Comparison of ENCODE assay signal across 8 cellular contexts in genomic region chr19:14030997-14031718, GRCh38. TPM values are rescaled to one million over a fixed set of nuclear protein-coding genes. Genes with fewer than 3 reads are reported as not detected.
A peak's percentile ranks its signal among the peaks of the same experiment; 100 is the strongest.
DNase-seq lines count a peak whose midpoint lies in the region; FAIRE-seq and TF ChIP-seq lines count a peak whose summit lies in the region.

No MANE protein-coding gene starts in this region.

- H3K4ac ChIP-seq in H1 (replicated peaks; ENCODE audit: insufficient read length, low read depth, low read length), result peak overlapping the region; percentile 84

- H2AK5ac ChIP-seq in H1 (ENCODE audit: low read depth, low read length), result no peak overlapping the region

- no peak for FAIRE-seq in H1 (lab: Jason Lieb, UNC)

- H3K79me1 ChIP-seq in H1 (ENCODE audit: low read depth, low read length), result no peaks in the 10 kb centered on the region

- H3K23me2 ChIP-seq in H1 (ENCODE audit: low read depth, low read length), result peaks cover 8% of the 10 kb centered on the region; the same call in 1 of the 2 replicates

- H2BK120ac ChIP-seq in H1 (replicated peaks; ENCODE audit: low read depth, low read length), result peak overlapping the region; percentile 72

- H3K9ac ChIP-seq in H1 (replicated peaks in 1 of 4; ENCODE audit: extremely low read depth in 1 of 4, low read depth in 3 of 4, low read length in 3 of 4), result peak overlapping the region in 1 of 4 experiments; percentile 70; a peak in 1 of 7 replicates

- H3K4me3 ChIP-seq in DOHH2 (ENCODE audit: low read length), result peak overlapping the region; percentile 81
- peak overlapping the region; percentile 88 for H3K4me3 ChIP-seq in PC-9
- peak overlapping the region; percentile 58 to 78 (median 68); a peak in 6 of 8 replicates for H3K4me3 ChIP-seq in H1 (ENCODE audit: extremely low read depth in 1 of 4, insufficient read depth in 2 of 4, low read depth in 3 of 4, low read length in 4 of 4)
- peak overlapping the region; percentile 73 for H3K4me3 ChIP-seq in osteoblast (ENCODE audit: insufficient read depth, low read length)

- H2BK5ac ChIP-seq in H1 (ENCODE audit: low read depth, low read length), result peak overlapping the region; percentile 77; the same call in 1 of the 2 replicates

- H3K56ac ChIP-seq in H1 (replicated peaks; ENCODE audit: insufficient read length, low read depth, low read length), result no peak overlapping the region

- H3K36me3 ChIP-seq in DOHH2 (ENCODE audit: control insufficient read depth, low read length) (no peaks in the 10 kb centered on the region), PC-9 (ENCODE audit: low read depth) (no peaks in the 10 kb centered on the region), H1 (ENCODE audit: control insufficient read depth in 2 of 4, insufficient read depth in 4 of 4, low read length in 3 of 4) (no peaks in the 10 kb centered on the region), osteoblast (ENCODE audit: insufficient read depth, low read length) (no peaks in the 10 kb centered on the region)

- TF ChIP-seq RAD21 in H1 (IDR thresholded peaks at IDR 0.05 in 1 of 2, conservative IDR thresholded peaks at IDR 0.05 in 1 of 2; ENCODE audit: low read depth in 2 of 2, low read length in 2 of 2), result no peak

- TF ChIP-seq CTCF in DOHH2 (IDR thresholded peaks at IDR 0.05; ENCODE audit: low read depth, low read length, poor library complexity, severe bottlenecking) (no peak), PC-9 (conservative IDR thresholded peaks at IDR 0.05) (no peak), H1 (IDR thresholded peaks at IDR 0.05; ENCODE audit: control extremely low read depth in 1 of 3, insufficient read depth in 1 of 3, low read depth in 1 of 3, low read length in 3 of 3) (no peak), osteoblast (IDR thresholded peaks at IDR 0.05; ENCODE audit: extremely low read depth, low read depth, low read length) (no peak)

- POLR2A ChIA-PET in PC-9 (lab: Charles Lee; ENCODE audit: unreplicated experiment) (interaction anchor here (0.5 to 1.2 kb wide), 3 partner anchors 25 to 175 kb away, joined by 3 to 12 read pairs (median 8); partner anchors contain the start of gene RFX1), H1 (lab: Charles Lee; ENCODE audit: partially characterized antibody) (interaction anchor here (0.7 to 2.2 kb wide), 11 partner anchors 8 to 152 kb away, joined by 3 to 12 read pairs (median 4); partner anchors contain the start of genes DCAF15 and RFX1)

- H2BK20ac ChIP-seq in H1 (ENCODE audit: low read length), result 0 out of 2 replicates have a peak overlapping the region, but pooled peaks have one; percentile 32

- no peak overlapping the region for H3K23ac ChIP-seq in H1 (ENCODE audit: insufficient read length)

- no peak overlapping the region for H3K14ac ChIP-seq in H1 (ENCODE audit: insufficient read length)

- H4K20me1 ChIP-seq in DOHH2 (ENCODE audit: control insufficient read depth, insufficient read depth, low read depth, low read length) (no peaks in the 10 kb centered on the region), PC-9 (ENCODE audit: insufficient read depth) (no peaks in the 10 kb centered on the region), H1 (replicated peaks in 1 of 2; ENCODE audit: control insufficient read depth in 1 of 2, insufficient read depth in 2 of 2, low read length in 2 of 2) (no peaks in the 10 kb centered on the region), osteoblast (ENCODE audit: insufficient read depth, low read length) (no peaks in the 10 kb centered on the region)

- peak overlapping the region; percentile 89 for H4K91ac ChIP-seq in H1 (replicated peaks; ENCODE audit: insufficient read length, low read length)

- H3K27ac ChIP-seq in DOHH2 (ENCODE audit: low read depth, low read length) (peak overlapping the region; percentile 75), PC-9 (no peak overlapping the region), H1 (ENCODE audit: low read depth, low read length) (no peak overlapping the region), osteoblast (ENCODE audit: low read depth, low read length) (no peak overlapping the region)

- H4K5ac ChIP-seq in H1 (ENCODE audit: insufficient read length, low read depth, low read length), result peak overlapping the region; percentile 42

- BruUV-seq in PC-9 (replicated peaks; lab: Mats Ljungman, UMichigan), result no TSS peak

- peak overlapping the region; percentile 71; the same call in 1 of the 2 replicates for H3K18ac ChIP-seq in H1 (ENCODE audit: extremely low read depth, low read length)

- H3K4me2 ChIP-seq in DOHH2 (ENCODE audit: low read length) (peak overlapping the region; percentile 91), PC-9 (peak overlapping the region; percentile 93), H1 (ENCODE audit: insufficient read depth in 1 of 2, low read depth in 2 of 2, low read length in 2 of 2) (peak overlapping the region; percentile 21 to 85), osteoblast (ENCODE audit: insufficient read depth, low read length) (peak overlapping the region; percentile 82)

- H2AFZ ChIP-seq in PC-9 (peak overlapping the region; percentile 94), H1 (ENCODE audit: low read length) (peak overlapping the region; percentile 84; the same call in 1 of the 2 replicates), osteoblast (ENCODE audit: low read length) (no peak overlapping the region)

- H3K9me3 ChIP-seq in DOHH2 (ENCODE audit: control insufficient read depth, insufficient read depth, low read length), result no peaks in the 10 kb centered on the region
- no peaks in the 10 kb centered on the region for H3K9me3 ChIP-seq in PC-9 (ENCODE audit: insufficient read depth, low read depth)
- H3K9me3 ChIP-seq in H1 (ENCODE audit: insufficient read depth in 2 of 2, low read depth in 1 of 2, low read length in 1 of 2), result no peaks in the 10 kb centered on the region
- no peaks in the 10 kb centered on the region for H3K9me3 ChIP-seq in osteoblast (ENCODE audit: low read depth, low read length)

- CTCF ChIA-PET in PC-9 (lab: Charles Lee) (interaction anchor here (0.6 to 0.7 kb wide), 5 partner anchors 11 to 1671 kb away, joined by 3 to 12 read pairs (median 4); no protein-coding TSS in a partner anchor), H1 (lab: Charles Lee; ENCODE audit: partially characterized antibody) (interaction anchor here (0.8 to 4.8 kb wide), 35 partner anchors 9 to 269 kb away, joined by 3 to 39 read pairs (median 6); partner anchors contain the start of genes DCAF15 and MISP3)

- no peak for TF ChIP-seq POLR2A in H1 (IDR thresholded peaks at IDR 0.05; ENCODE audit: control extremely low read depth in 1 of 2, low read depth in 2 of 2, low read length in 2 of 2)

- no peaks in the 10 kb centered on the region for H3K79me2 ChIP-seq in DOHH2 (ENCODE audit: control insufficient read depth, low read length)
- H3K79me2 ChIP-seq in PC-9 (ENCODE audit: low read depth), result no peaks in the 10 kb centered on the region
- no peaks in the 10 kb centered on the region for H3K79me2 ChIP-seq in H1 (ENCODE audit: control insufficient read depth in 1 of 2, insufficient read depth in 2 of 2, low read length in 2 of 2)
- H3K79me2 ChIP-seq in osteoblast (ENCODE audit: insufficient read depth, low read length), result no peaks in the 10 kb centered on the region

- peak overlapping the region; percentile 68; the same call in 1 of the 2 replicates for H2BK12ac ChIP-seq in H1 (ENCODE audit: low read depth, low read length)

- no peak for DNase-seq in PC-9
- no peak for DNase-seq in H1 (ENCODE audit: low read depth in 1 of 2, low spot score in 2 of 2)
- no peak for DNase-seq in osteoblast (ENCODE audit: insufficient read length, low spot score, missing footprints)
- no peak for DNase-seq in hippocampal formation (lab: John Stamatoyannopoulos, UW)
- DNase-seq in SKM-1 (lab: John Stamatoyannopoulos, UW; ENCODE audit: unreplicated experiment), result no peak
- DNase-seq in SKM-1 treated with dmso at 0.1 percent for 144 hours (lab: John Stamatoyannopoulos, UW; ENCODE audit: unreplicated experiment), result no peak
- DNase-seq in NCI-H524 treated with DMSO at 0.1 percent for 48 hours (lab: John Stamatoyannopoulos, UW), result no peak

- H3K9me2 ChIP-seq in DOHH2 (replicated peaks; ENCODE audit: control insufficient read depth, low read length) (no peaks in the 10 kb centered on the region), PC-9 (ENCODE audit: insufficient read depth) (no peaks in the 10 kb centered on the region)

- H3F3A ChIP-seq in DOHH2 (ENCODE audit: control insufficient read depth, insufficient read depth), result peaks cover 14% of the 10 kb centered on the region
- H3F3A ChIP-seq in PC-9 (ENCODE audit: insufficient read depth, low read depth), result peaks cover 20% of the 10 kb centered on the region; the same call in 1 of the 2 replicates

- 32% methylated on average over 10 of the region's 20 CpGs; no CpG with 5 or more reads in 1 of the 2 experiments for WGBS in H1 (ENCODE audit: extremely low coverage in 1 of 2, insufficient coverage in 1 of 2, insufficient read length in 1 of 2, insufficient replicate concordance in 2 of 2, low coverage in 1 of 2, low lambda C conversion rate in 2 of 2, missing lambda C conversion rate in 1 of 2), 2 experiments

- no peak for TF ChIP-seq EP300 in H1 (IDR thresholded peaks at IDR 0.05; ENCODE audit: borderline replicate concordance in 1 of 2, low read depth in 2 of 2, low read length in 2 of 2)

- H3K27me3 ChIP-seq in DOHH2 (ENCODE audit: control insufficient read depth, low read length) (no peaks in the 10 kb centered on the region), PC-9 (ENCODE audit: insufficient read depth, low read depth) (no peaks in the 10 kb centered on the region), H1 (replicated peaks in 1 of 4; ENCODE audit: control insufficient read depth in 3 of 4, extremely low read depth in 1 of 4, insufficient read depth in 3 of 4, low read length in 3 of 4) (peaks cover 0 to 12% (median 9%) of the 10 kb centered on the region in 4 experiments; a peak in 5 of 7 replicates), osteoblast (ENCODE audit: insufficient read depth, low read length) (peaks cover 17% of the 10 kb centered on the region)

- H2BK15ac ChIP-seq in H1 (ENCODE audit: low read length), result 0 out of 2 replicates have a peak overlapping the region, but pooled peaks have one; percentile 12

- peak overlapping the region; percentile 85 for H4K8ac ChIP-seq in H1 (ENCODE audit: extremely low read depth, insufficient read depth, low read length)

- H3K4me1 ChIP-seq in DOHH2 (ENCODE audit: control insufficient read depth, low read length), result peaks cover 45% of the 10 kb centered on the region
- peaks cover 5% of the 10 kb centered on the region; the same call in 1 of the 2 replicates for H3K4me1 ChIP-seq in PC-9 (replicated peaks; ENCODE audit: insufficient read depth)
- peaks cover 0 to 9% (median 3%) of the 10 kb centered on the region in 4 experiments; a peak in 6 of 7 replicates for H3K4me1 ChIP-seq in H1 (replicated peaks in 1 of 4; ENCODE audit: control insufficient read depth in 3 of 4, insufficient read depth in 4 of 4, low read length in 3 of 4)
- peaks cover 4% of the 10 kb centered on the region for H3K4me1 ChIP-seq in osteoblast (ENCODE audit: insufficient read depth, low read length)

- intact Hi-C loops in PC-9 (cut with micrococcal nuclease; ENCODE audit: unreplicated experiment), result loop anchor here (5.0 kb wide), 1 partner anchor 41 kb away; the partner anchor contains the start of gene MISP3

RNA-seq across cellular contexts. Expression of gene IL27RA, which starts 0.4 kb away (rescaled TPM):
- 7.8 and 11.9 TPM in 2 replicates for total RNA-seq in PC-9 (2021)
- 14.7 and 15.1 TPM in 2 replicates for total RNA-seq in H1 (2021; fragmentation: NEBNext Ultra II Directional; extraction: Animal tissue kit (Norgen Biotek cat#: 25700))
- 9.9 and 10.8 TPM in 2 replicates for polyA plus RNA-seq in H1 (2011; rRNA removed)
- polyA plus RNA-seq in H1 (2011; cell fraction: cytosol; rRNA removed), result 10.1 TPM
- polyA plus RNA-seq in H1 (2011; cell fraction: nucleus; rRNA removed), result 10.7 TPM
- 10.1 to 14.2 TPM (median 12.6 TPM) in 4 replicates for polyA plus RNA-seq in H1 (2012, experiment 1 of 2)
- polyA plus RNA-seq in H1 (2012, experiment 2 of 2), result 12.9 TPM
- 24.7 TPM for polyA plus RNA-seq in H1 (2013, experiment 1 of 2)
- polyA plus RNA-seq in H1 (2013, experiment 2 of 2), result 24.8 TPM
- 5.9 TPM in 2 replicates for polyA minus RNA-seq in H1 (2011; rRNA and poly(A)+ RNA removed)
- 8.6 TPM for polyA minus RNA-seq in H1 (2011; cell fraction: cytosol; rRNA and poly(A)+ RNA removed)
- polyA minus RNA-seq in H1 (2011; cell fraction: nucleus; rRNA and poly(A)+ RNA removed), result 3.5 TPM
- total RNA-seq in osteoblast, result 1.1 and 1.2 TPM in 2 replicates

RNA-seq across cellular contexts. Expression of gene RLN3, which starts 3.2 kb away (rescaled TPM):
- total RNA-seq in PC-9 (2021) (not detected in 2 replicates), osteoblast (not detected in 2 replicates)
- not detected in 2 replicates for total RNA-seq in H1 (2021; fragmentation: NEBNext Ultra II Directional; extraction: Animal tissue kit (Norgen Biotek cat#: 25700))
- polyA plus RNA-seq in H1 (2011; rRNA removed), result not detected in 2 replicates
- not detected for polyA plus RNA-seq in H1 (2011; cell fraction: cytosol; rRNA removed)
- not detected for polyA plus RNA-seq in H1 (2011; cell fraction: nucleus; rRNA removed)
- not detected in 4 replicates for polyA plus RNA-seq in H1 (2012, experiment 1 of 2)
- not detected for polyA plus RNA-seq in H1 (2012, experiment 2 of 2)
- polyA plus RNA-seq in H1 (2013, experiment 1 of 2), result not detected
- not detected for polyA plus RNA-seq in H1 (2013, experiment 2 of 2)
- not detected in 2 replicates for polyA minus RNA-seq in H1 (2011; rRNA and poly(A)+ RNA removed)
- polyA minus RNA-seq in H1 (2011; cell fraction: cytosol; rRNA and poly(A)+ RNA removed), result not detected
- polyA minus RNA-seq in H1 (2011; cell fraction: nucleus; rRNA and poly(A)+ RNA removed), result not detected

RNA-seq across cellular contexts. Expression of gene RFX1, which starts 25.0 kb away (rescaled TPM):
- 20.6 and 25.5 TPM in 2 replicates for total RNA-seq in PC-9 (2021)
- 16.1 and 17.0 TPM in 2 replicates for total RNA-seq in H1 (2021; fragmentation: NEBNext Ultra II Directional; extraction: Animal tissue kit (Norgen Biotek cat#: 25700))
- 4.9 and 10.4 TPM in 2 replicates for polyA plus RNA-seq in H1 (2011; rRNA removed)
- polyA plus RNA-seq in H1 (2011; cell fraction: cytosol; rRNA removed), result 3.4 TPM
- 13.6 TPM for polyA plus RNA-seq in H1 (2011; cell fraction: nucleus; rRNA removed)
- 10.7 to 19.4 TPM (median 17.4 TPM) in 4 replicates for polyA plus RNA-seq in H1 (2012, experiment 1 of 2)
- 11.3 TPM for polyA plus RNA-seq in H1 (2012, experiment 2 of 2)
- 8.7 TPM for polyA plus RNA-seq in H1 (2013, experiment 1 of 2)
- 8.1 TPM for polyA plus RNA-seq in H1 (2013, experiment 2 of 2)
- 1.9 and 2.7 TPM in 2 replicates for polyA minus RNA-seq in H1 (2011; rRNA and poly(A)+ RNA removed)
- 19.2 TPM for polyA minus RNA-seq in H1 (2011; cell fraction: cytosol; rRNA and poly(A)+ RNA removed)
- polyA minus RNA-seq in H1 (2011; cell fraction: nucleus; rRNA and poly(A)+ RNA removed), result 9.3 TPM
- total RNA-seq in osteoblast, result 2.4 and 2.5 TPM in 2 replicates

RNA-seq across cellular contexts. Expression of gene PALM3, which starts 30.7 kb away (rescaled TPM):
- total RNA-seq in PC-9 (2021), result 25.0 and 28.8 TPM in 2 replicates
- 31.3 and 33.1 TPM in 2 replicates for total RNA-seq in H1 (2021; fragmentation: NEBNext Ultra II Directional; extraction: Animal tissue kit (Norgen Biotek cat#: 25700))
- 5.8 and 12.1 TPM in 2 replicates for polyA plus RNA-seq in H1 (2011; rRNA removed)
- 21.0 TPM for polyA plus RNA-seq in H1 (2011; cell fraction: cytosol; rRNA removed)
- polyA plus RNA-seq in H1 (2011; cell fraction: nucleus; rRNA removed), result 11.7 TPM
- polyA plus RNA-seq in H1 (2012, experiment 1 of 2), result 26.0 to 38.6 TPM (median 32.7 TPM) in 4 replicates
- polyA plus RNA-seq in H1 (2012, experiment 2 of 2), result 10.6 TPM
- polyA plus RNA-seq in H1 (2013, experiment 1 of 2), result 18.2 TPM
- polyA plus RNA-seq in H1 (2013, experiment 2 of 2), result 18.3 TPM
- 3.2 and 3.3 TPM in 2 replicates for polyA minus RNA-seq in H1 (2011; rRNA and poly(A)+ RNA removed)
- polyA minus RNA-seq in H1 (2011; cell fraction: cytosol; rRNA and poly(A)+ RNA removed), result 6.1 TPM
- polyA minus RNA-seq in H1 (2011; cell fraction: nucleus; rRNA and poly(A)+ RNA removed), result 4.0 TPM
- total RNA-seq in osteoblast, result not detected in 2 replicates

RNA-seq across cellular contexts. Expression of gene MISP3, which starts 41.4 kb away (rescaled TPM):
- total RNA-seq in PC-9 (2021) (6.7 and 10.5 TPM in 2 replicates), osteoblast (0.59 and 1.1 TPM in 2 replicates)
- total RNA-seq in H1 (2021; fragmentation: NEBNext Ultra II Directional; extraction: Animal tissue kit (Norgen Biotek cat#: 25700)), result 0.92 and 1.4 TPM in 2 replicates
- polyA plus RNA-seq in H1 (2011; rRNA removed), result 0.74 and 0.96 TPM in 2 replicates
- polyA plus RNA-seq in H1 (2011; cell fraction: cytosol; rRNA removed), result 1.3 TPM
- 2.1 TPM for polyA plus RNA-seq in H1 (2011; cell fraction: nucleus; rRNA removed)
- 1.2 to 2.2 TPM (median 1.6 TPM) in 4 replicates for polyA plus RNA-seq in H1 (2012, experiment 1 of 2)
- polyA plus RNA-seq in H1 (2012, experiment 2 of 2), result 0.89 TPM
- 1.3 TPM for polyA plus RNA-seq in H1 (2013, experiment 1 of 2)
- 1.2 TPM for polyA plus RNA-seq in H1 (2013, experiment 2 of 2)
- polyA minus RNA-seq in H1 (2011; rRNA and poly(A)+ RNA removed), result 0.10 and 0.16 TPM in 2 replicates
- not detected for polyA minus RNA-seq in H1 (2011; cell fraction: cytosol; rRNA and poly(A)+ RNA removed)
- polyA minus RNA-seq in H1 (2011; cell fraction: nucleus; rRNA and poly(A)+ RNA removed), result 0.80 TPM
